In the genomic region with DNA sequence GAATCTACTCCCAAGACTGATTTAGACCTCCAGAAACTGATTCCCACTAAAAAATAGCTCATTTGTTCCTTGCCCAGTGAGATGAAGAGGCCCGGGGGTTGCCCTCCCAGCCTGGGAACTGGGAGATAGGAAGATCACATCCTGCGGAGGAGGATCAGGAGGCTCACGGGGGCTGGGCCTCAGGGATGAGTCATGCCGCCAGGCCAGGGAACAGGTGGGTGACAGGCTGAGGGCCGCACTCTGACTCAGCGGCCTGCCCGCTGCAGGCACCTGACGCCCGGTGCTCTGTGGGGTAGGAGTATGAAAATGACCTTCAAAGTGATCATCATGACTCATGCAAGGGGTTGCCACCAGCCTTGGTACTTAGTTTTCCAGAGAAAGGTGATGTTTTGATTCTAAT, we compare ENCODE assay signal across 9 cellular contexts.
DNase-seq lines count a peak whose midpoint lies in the region; ATAC-seq and TF ChIP-seq lines count a peak whose summit lies in the region.
"Had no signal": no experiment of that assay in that cellular context is flagged by ENCODE, and none has a peak within 500 bp of the region (broad histone marks: within the 10 kb centered on the region; RNA-seq: fewer than 3 reads in every experiment).

No MANE protein-coding gene starts in this region.

- no peaks in the 10 kb centered on the region for H3K9me3 Mint-ChIP-seq in natural killer cell treated with Interleukin-12 subunit alpha and Interleukin-12 subunit beta and Interleukin-15 and Interleukin-18, amount 100 ng/mL, for 72 hours
- no peaks in the 10 kb centered on the region for H3K9me3 Mint-ChIP-seq in natural killer cell
- H3K9me3 Mint-ChIP-seq in activated T-cell treated with anti-CD3 and anti-CD28 coated beads, Interleukin-2, amount 50 U/mL, for 24 hours: no peaks in the 10 kb centered on the region
- H3K9me3 Mint-ChIP-seq: CD4-positive, alpha-beta memory T cell had no signal

- no peaks in the 10 kb centered on the region for H3K4me1 Mint-ChIP-seq in natural killer cell treated with Interleukin-12 subunit alpha and Interleukin-12 subunit beta and Interleukin-15 and Interleukin-18, amount 100 ng/mL, for 72 hours (ENCODE audit: low read depth in 2 of 2)
- H3K4me1 Mint-ChIP-seq in natural killer cell: no peaks in the 10 kb centered on the region
- H3K4me1 Mint-ChIP-seq in activated T-cell treated with anti-CD3 and anti-CD28 coated beads, Interleukin-2, amount 50 U/mL, for 24 hours (ENCODE audit: low read depth): peaks cover 52% of the 10 kb centered on the region

- no peaks in the 10 kb centered on the region for H3K9me3 ChIP-seq in ascending aorta

- no peak for DNase-seq in natural killer cell treated with Interleukin-12 subunit alpha and Interleukin-12 subunit beta and Interleukin-15 and Interleukin-18, amount 100 ng/mL, for 72 hours (ENCODE audit: low spot score)
- DNase-seq in natural killer cell: no peak
- DNase-seq in activated T-cell treated with anti-CD3 and anti-CD28 coated beads, Interleukin-2, amount 50 U/mL, for 24 hours: peak; percentile 80
- DNase-seq in stimulated activated CD4-positive, alpha-beta T cell treated with anti-CD3 and anti-CD28 coated beads, Interleukin-2, amount 100 ng/mL, for 4 hours (ENCODE audit: low read depth): peak; percentile 56
- DNase-seq in NK-92 treated with Interleukin-12 subunit alpha and Interleukin-12 subunit beta, amount 100 ng/mL, for 24 hours (lab: John Stamatoyannopoulos, UW): no peak
- no peak for DNase-seq in ascending aorta (ENCODE audit: low spot score in 2 of 2)

- no peaks in the 10 kb centered on the region for H3K27me3 ChIP-seq in ascending aorta

- no peak overlapping the region for H3K4me3 ChIP-seq in ascending aorta

- no peak overlapping the region for H3K4me3 Mint-ChIP-seq in natural killer cell treated with Interleukin-12 subunit alpha and Interleukin-12 subunit beta and Interleukin-15 and Interleukin-18, amount 100 ng/mL, for 72 hours
- no peak overlapping the region for H3K4me3 Mint-ChIP-seq in natural killer cell
- H3K4me3 Mint-ChIP-seq in activated T-cell treated with anti-CD3 and anti-CD28 coated beads, Interleukin-2, amount 50 U/mL, for 24 hours: peak overlapping the region; percentile 45
- H3K4me3 Mint-ChIP-seq: CD4-positive, alpha-beta memory T cell had no signal

- H3K27ac ChIP-seq in ascending aorta: no peak overlapping the region

- H3K36me3 Mint-ChIP-seq in natural killer cell treated with Interleukin-12 subunit alpha and Interleukin-12 subunit beta and Interleukin-15 and Interleukin-18, amount 100 ng/mL, for 72 hours: no peaks in the 10 kb centered on the region
- H3K36me3 Mint-ChIP-seq in natural killer cell: no peaks in the 10 kb centered on the region
- no peaks in the 10 kb centered on the region for H3K36me3 Mint-ChIP-seq in activated T-cell treated with anti-CD3 and anti-CD28 coated beads, Interleukin-2, amount 50 U/mL, for 24 hours (ENCODE audit: low read depth)
- H3K36me3 Mint-ChIP-seq: CD4-positive, alpha-beta memory T cell had no signal

- H3K4me1 ChIP-seq in ascending aorta: no peaks in the 10 kb centered on the region

- no peak for TF ChIP-seq CTCF in natural killer cell (IDR thresholded peaks at IDR 0.05)
- no peak for TF ChIP-seq CTCF in ascending aorta (IDR thresholded peaks at IDR 0.05)

- intact Hi-C loops in natural killer cell (cut with micrococcal nuclease): no loop called here
- intact Hi-C loops in ascending aorta (cut with DNase I): no loop called here

- ATAC-seq in natural killer cell treated with Interleukin-12 subunit alpha and Interleukin-12 subunit beta and Interleukin-15 and Interleukin-18, amount 100 ng/mL, for 72 hours: peak; percentile 52 to 66
- ATAC-seq in natural killer cell (no peak), HG03460 (IDR thresholded peaks at IDR 0.05; ENCODE audit: unreplicated experiment) (peak; percentile 66), HG02973 (IDR thresholded peaks at IDR 0.05; ENCODE audit: unreplicated experiment) (no peak)

- H3K27me3 Mint-ChIP-seq in natural killer cell treated with Interleukin-12 subunit alpha and Interleukin-12 subunit beta and Interleukin-15 and Interleukin-18, amount 100 ng/mL, for 72 hours: peaks cover 14 to 24% of the 10 kb centered on the region in 2 donors
- H3K27me3 Mint-ChIP-seq in natural killer cell (ENCODE audit: low read depth in 2 of 2): peaks cover 17 to 18% of the 10 kb centered on the region in 2 donors
- no peaks in the 10 kb centered on the region for H3K27me3 Mint-ChIP-seq in activated T-cell treated with anti-CD3 and anti-CD28 coated beads, Interleukin-2, amount 50 U/mL, for 24 hours

- no peak overlapping the region for H3K27ac Mint-ChIP-seq in natural killer cell treated with Interleukin-12 subunit alpha and Interleukin-12 subunit beta and Interleukin-15 and Interleukin-18, amount 100 ng/mL, for 72 hours
- H3K27ac Mint-ChIP-seq in natural killer cell: no peak overlapping the region
- peak overlapping the region; percentile 93 for H3K27ac Mint-ChIP-seq in activated T-cell treated with anti-CD3 and anti-CD28 coated beads, Interleukin-2, amount 50 U/mL, for 24 hours

- no peaks in the 10 kb centered on the region for H3K36me3 ChIP-seq in ascending aorta

Comparison
In these comparisons a context has a peak if more than half of its experiments do, and no peak if none do; other contexts are left out.
1. ATAC-seq: peak in natural killer cell treated with Interleukin-12 subunit alpha and Interleukin-12 subunit beta and Interleukin-15 and Interleukin-18, amount 100 ng/mL, for 72 hours (2 of 2) and HG03460 (single experiment); none in natural killer cell (0 of 3) and HG02973 (single experiment).
2. DNase-seq: peak in activated T-cell treated with anti-CD3 and anti-CD28 coated beads, Interleukin-2, amount 50 U/mL, for 24 hours (single experiment) and stimulated activated CD4-positive, alpha-beta T cell treated with anti-CD3 and anti-CD28 coated beads, Interleukin-2, amount 100 ng/mL, for 4 hours (single experiment); none in natural killer cell treated with Interleukin-12 subunit alpha and Interleukin-12 subunit beta and Interleukin-15 and Interleukin-18, amount 100 ng/mL, for 72 hours (single experiment), natural killer cell (single experiment), NK-92 treated with Interleukin-12 subunit alpha and Interleukin-12 subunit beta, amount 100 ng/mL, for 24 hours (single experiment) and ascending aorta (0 of 2).